ENCODE assay signal across 17 cellular contexts in genomic region chr20:24747881-24748595, GRCh38.
"Had no signal": no experiment of that assay in that cellular context is flagged by ENCODE, and none has a peak within 500 bp of the region (broad histone marks: within the 10 kb centered on the region; RNA-seq: fewer than 3 reads in every experiment).

No MANE protein-coding gene starts in this region.

- H3K27me3 ChIP-seq: adrenal gland, foreskin keratinocyte, transverse colon had no signal

- H3K27ac Mint-ChIP-seq: activated CD4-positive, alpha-beta memory T cell treated with anti-CD3 and anti-CD28 coated beads for 36 hours; activated naive CD4-positive, alpha-beta T cell treated with anti-CD3 and anti-CD28 coated beads, Interleukin-2, amount 50 U/mL, for 72 hours had no signal

- H3K4me3 ChIP-seq: adrenal gland, lung, transverse colon had no signal

- ATAC-seq: activated naive CD4-positive, alpha-beta T cell treated with anti-CD3 and anti-CD28 coated beads, Interleukin-2, amount 50 U/mL, for 72 hours; foreskin keratinocyte; left colon; stimulated activated naive CD8-positive, alpha-beta T cell treated with anti-CD3 and anti-CD28 coated beads, Interleukin-15, Interleukin-2, amounts not matched to agents 100 U/mL and 50 U/mL, for 24 hours had no signal

- H3K27ac ChIP-seq: adrenal gland, foreskin keratinocyte, transverse colon had no signal

- DNase-seq: activated CD4-positive, alpha-beta memory T cell treated with anti-CD3 and anti-CD28 coated beads for 36 hours; activated gamma-delta T cell treated with Interleukin-2 at 50 U/mL for 16 hours; activated T-cell treated with anti-CD3 and anti-CD28 coated beads, Interleukin-2, amount 50 U/mL, for 48 hours; foreskin keratinocyte; glutamatergic neuron; hippocampal formation; left colon; posterior cingulate gyrus; retina; stimulated activated CD4-positive, alpha-beta T cell treated with anti-CD3 and anti-CD28 coated beads, Interleukin-12 subunit alpha, Interleukin-12 subunit beta, amount 100 ng/mL, for 4 hours; stimulated activated CD4-positive, alpha-beta T cell treated with anti-CD3 and anti-CD28 coated beads, Interleukin-2, amount 100 ng/mL, for 24 hours; stimulated activated naive CD8-positive, alpha-beta T cell treated with anti-CD3 and anti-CD28 coated beads, Interleukin-15, Interleukin-2, amounts not matched to agents 100 U/mL and 50 U/mL, for 24 hours; transverse colon had no signal

- H3K4me1 ChIP-seq: adrenal gland, foreskin keratinocyte had no signal

- H3K36me3 Mint-ChIP-seq: activated CD4-positive, alpha-beta memory T cell treated with anti-CD3 and anti-CD28 coated beads for 36 hours; activated naive CD4-positive, alpha-beta T cell treated with anti-CD3 and anti-CD28 coated beads, Interleukin-2, amount 50 U/mL, for 72 hours had no signal

- H3K9me3 ChIP-seq: transverse colon had no signal

- H3K4me3 Mint-ChIP-seq: activated CD4-positive, alpha-beta memory T cell treated with anti-CD3 and anti-CD28 coated beads for 36 hours; nephron had no signal

- H3K9me3 Mint-ChIP-seq: activated CD4-positive, alpha-beta memory T cell treated with anti-CD3 and anti-CD28 coated beads for 36 hours; activated naive CD4-positive, alpha-beta T cell treated with anti-CD3 and anti-CD28 coated beads, Interleukin-2, amount 50 U/mL, for 72 hours had no signal

- H3K36me3 ChIP-seq: adrenal gland, transverse colon had no signal
